ENCODE assay signal across 12 cellular contexts in the genomic region with DNA sequence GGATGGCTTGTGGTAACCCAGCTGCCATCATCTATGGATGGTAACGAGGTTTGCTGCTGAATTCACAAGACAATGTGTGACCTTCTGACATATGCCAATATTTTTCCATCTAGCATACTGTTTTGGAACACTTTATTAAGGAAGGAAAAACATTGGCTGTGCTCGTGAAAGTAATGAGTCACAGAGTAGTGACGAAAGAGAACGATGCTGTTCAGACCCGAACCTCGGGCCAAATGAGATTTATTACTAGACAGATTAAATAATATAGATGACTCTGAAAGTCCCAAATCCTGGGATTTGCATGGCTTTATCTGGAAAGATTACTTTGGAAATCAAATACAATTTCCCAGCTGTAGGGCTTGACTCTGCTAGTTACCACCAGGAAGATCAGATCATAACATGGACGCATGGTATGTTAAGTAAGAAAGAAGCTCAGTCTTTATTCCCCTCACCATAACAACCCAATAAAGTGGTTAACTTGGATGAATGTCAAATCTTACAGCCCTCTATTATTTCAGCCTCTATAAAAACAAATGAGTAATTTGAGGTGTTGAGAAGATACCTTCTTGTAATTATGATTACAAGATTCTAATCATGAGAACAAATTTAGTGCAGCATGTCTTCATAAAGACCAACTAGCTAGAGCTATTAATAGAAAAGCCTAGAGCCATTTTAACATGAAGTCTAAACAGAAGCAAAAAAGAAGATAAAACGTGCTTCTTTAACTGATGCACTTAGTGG. TPM values are rescaled to one million over a fixed set of nuclear protein-coding genes. Genes with fewer than 3 reads are reported as not detected.
DNase-seq lines count a peak whose midpoint lies in the region; ATAC-seq, FAIRE-seq and TF ChIP-seq lines count a peak whose summit lies in the region.
"Had no signal": no experiment of that assay in that cellular context is flagged by ENCODE, and none has a peak within 500 bp of the region (broad histone marks: within the 10 kb centered on the region; RNA-seq: fewer than 3 reads in every experiment).

No MANE protein-coding gene starts in this region.

- no peak overlapping the region for H3K9ac ChIP-seq in adipocyte (ENCODE audit: low read length)

- H3K36me3 ChIP-seq in left ventricle myocardium inferior (peaks cover 16% of the 10 kb centered on the region), adipocyte (ENCODE audit: control insufficient read depth, insufficient read depth, low read length, severe bottlenecking) (peaks cover 4% of the 10 kb centered on the region)

- TF ChIP-seq POLR2A in GM12891 (IDR thresholded peaks at IDR 0.05; ENCODE audit: low read depth, low read length) = no peak

- H3K9me3 ChIP-seq in left ventricle myocardium inferior (replicated peaks) = no peaks in the 10 kb centered on the region
- no peaks in the 10 kb centered on the region for H3K9me3 ChIP-seq in adipocyte (ENCODE audit: control insufficient read depth, low read length)

- no peak for FAIRE-seq in GM12891 (lab: Jason Lieb, UNC)
- FAIRE-seq: K562 had no signal

- H3K4me1 ChIP-seq in left ventricle myocardium inferior (peaks cover 15% of the 10 kb centered on the region), adipocyte (ENCODE audit: control insufficient read depth, insufficient read depth, low read length) (peaks cover 15% of the 10 kb centered on the region)

- H3K27me3 ChIP-seq in left ventricle myocardium inferior (ENCODE audit: low read depth) (no peaks in the 10 kb centered on the region), adipocyte (replicated peaks; ENCODE audit: control insufficient read depth, insufficient read depth, low read length) (no peaks in the 10 kb centered on the region)

- ATAC-seq in Right ventricle myocardium inferior = peak; percentile 31
- ATAC-seq: K562 had no signal

- DNase-seq in Right ventricle myocardium inferior (ENCODE audit: missing footprints) = no peak
- DNase-seq in left ventricle myocardium inferior = no peak
- DNase-seq in adipocyte (ENCODE audit: low read depth) = peak; percentile 55
- DNase-seq in fibroblast of the conjunctiva (ENCODE audit: low read depth) = peak; percentile 59
- DNase-seq in stromal cell of bone marrow (ENCODE audit: low read depth) = peak; percentile 76
- DNase-seq in NCI-H1694 treated with DMSO at 0.1 percent for 48 hours (lab: John Stamatoyannopoulos, UW) = no peak
- DNase-seq in NCI-H2029 (lab: John Stamatoyannopoulos, UW) = no peak
- DNase-seq in GM12891 (ENCODE audit: insufficient read length, low spot score) = no peak
- DNase-seq: activated CD4-positive, alpha-beta T cell treated with anti-CD3 and anti-CD28 coated beads for 4 hours; left cardiac atrium; SIG-M5 had no signal

- no peak for TF ChIP-seq CTCF in left ventricle myocardium inferior (IDR thresholded peaks at IDR 0.05; ENCODE audit: borderline replicate concordance)

- intact Hi-C loops in Right ventricle myocardium inferior (cut with DNase I) = no loop called here
- intact Hi-C loops in left ventricle myocardium inferior (cut with micrococcal nuclease) = no loop called here

- no peak overlapping the region for H3K4me3 ChIP-seq in left ventricle myocardium inferior
- no peak overlapping the region for H3K4me3 ChIP-seq in adipocyte (ENCODE audit: low read length)
- H3K4me3 ChIP-seq: K562 had no signal

- no peak overlapping the region for H3K27ac ChIP-seq in left ventricle myocardium inferior (replicated peaks)

TF ChIP-seq in GM12891, 5 proteins besides CTCF, POLR2A, EP300 and RAD21:
- TF ChIP-seq SPI1 (IDR thresholded peaks at IDR 0.05; ENCODE audit: low read depth, low read length) = no peak
- no peak for TF ChIP-seq TAF1 (IDR thresholded peaks at IDR 0.05; ENCODE audit: low read depth, low read length)
- no peak for TF ChIP-seq PAX5 (IDR thresholded peaks at IDR 0.05; ENCODE audit: insufficient read depth, low read length, severe bottlenecking)
- TF ChIP-seq POU2F2 (IDR thresholded peaks at IDR 0.05; ENCODE audit: low read depth, low read length) = no peak

RNA-seq across cellular contexts. Expression of a gene that starts 32.6 kb away (rescaled TPM):
- total RNA-seq in Right ventricle myocardium inferior = 7.1 TPM
- total RNA-seq in left ventricle myocardium inferior = 9.3 TPM
- polyA plus RNA-seq in GM12891 (2012; ENCODE audit: low read depth, missing spikeins) = 2.2 TPM

Comparison
In these comparisons a context has a peak if more than half of its experiments do, and no peak if none do; other contexts are left out.
1. DNase-seq: peak in adipocyte (single experiment), fibroblast of the conjunctiva (single experiment) and stromal cell of bone marrow (single experiment); none in Right ventricle myocardium inferior (single experiment), left ventricle myocardium inferior (single experiment), NCI-H1694 treated with DMSO at 0.1 percent for 48 hours (single experiment), NCI-H2029 (single experiment) and GM12891 (single experiment).